Comparison of ENCODE assay signal across 26 cellular contexts in the genomic region with DNA sequence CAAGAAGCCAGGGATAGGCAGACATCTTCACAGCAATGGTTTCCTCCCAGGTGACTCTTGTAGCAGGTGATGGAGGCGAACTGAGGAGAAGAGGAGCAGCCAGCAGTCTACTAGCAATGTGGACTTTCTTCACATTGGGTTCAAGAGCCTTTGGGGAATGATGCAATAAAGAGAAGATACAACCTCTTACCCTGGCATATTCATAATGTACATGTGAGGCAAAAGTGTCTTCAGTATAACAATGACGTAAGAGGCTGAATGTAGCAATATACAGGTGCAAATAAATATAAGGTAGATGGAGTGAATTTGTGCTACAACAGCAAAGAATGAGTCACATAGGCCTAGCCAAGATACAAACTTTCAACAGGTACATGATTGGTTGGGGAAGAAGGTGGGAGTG.
"Had no signal": no experiment of that assay in that cellular context is flagged by ENCODE, and none has a peak within 500 bp of the region (broad histone marks: within the 10 kb centered on the region; RNA-seq: fewer than 3 reads in every experiment).

No MANE protein-coding gene starts in this region.

- ATAC-seq: activated CD4-positive, alpha-beta T cell treated with anti-CD3 and anti-CD28 coated beads for 36 hours; activated CD8-positive, alpha-beta memory T cell treated with anti-CD3 and anti-CD28 coated beads, Interleukin-2, amount 10 ng/mL, durations not matched to agents 7 days and 5 days; activated CD8-positive, alpha-beta T cell treated with anti-CD3 and anti-CD28 coated beads, Interleukin-2, amount 10 ng/mL, durations not matched to agents 7 days and 5 days; activated naive CD4-positive, alpha-beta T cell treated with anti-CD3 and anti-CD28 coated beads, Interleukin-2, amount 50 U/mL, for 72 hours; activated T-cell treated with anti-CD3 and anti-CD28 coated beads, Interleukin-2, amount 50 U/mL, for 72 hours; esophagus mucosa; gastrocnemius medialis had no signal

- H3K36me3 Mint-ChIP-seq: activated CD4-positive, alpha-beta memory T cell treated with anti-CD3 and anti-CD28 coated beads for 36 hours; activated CD8-positive, alpha-beta memory T cell treated with anti-CD3 and anti-CD28 coated beads, Interleukin-2, amount 10 ng/mL, durations not matched to agents 7 days and 5 days; activated naive CD4-positive, alpha-beta T cell treated with anti-CD3 and anti-CD28 coated beads, Interleukin-2, amount 10 ng/mL, durations not matched to agents 7 days and 5 days; activated naive CD4-positive, alpha-beta T cell treated with anti-CD3 and anti-CD28 coated beads, Interleukin-2, amount 50 U/mL, for 72 hours; activated naive CD8-positive, alpha-beta T cell treated with anti-CD3 and anti-CD28 coated beads, Interleukin-2, amount 10 ng/mL, durations not matched to agents 7 days and 5 days had no signal

- DNase-seq: activated CD4-positive, alpha-beta memory T cell treated with anti-CD3 and anti-CD28 coated beads for 36 hours; activated CD4-positive, alpha-beta T cell treated with anti-CD3 and anti-CD28 coated beads for 36 hours; activated CD4-positive, alpha-beta T cell treated with anti-CD3 and anti-CD28 coated beads, Interleukin-2, amount 10 ng/mL, durations not matched to agents 24 days and 14 days; activated CD4-positive, CD25-positive, alpha-beta regulatory T cell; activated CD4-positive, CD25-positive, alpha-beta regulatory T cell treated with anti-CD3 and anti-CD28 coated beads, Interleukin-2, amount 50 U/mL, for 72 hours; activated CD8-positive, alpha-beta memory T cell treated with anti-CD3 and anti-CD28 coated beads, Interleukin-2, amount 10 ng/mL, durations not matched to agents 7 days and 5 days; activated CD8-positive, alpha-beta memory T cell treated with anti-CD3 and anti-CD28 coated beads, Interleukin-2, amount 50 U/mL, for 4 hours; activated CD8-positive, alpha-beta T cell treated with anti-CD3 and anti-CD28 coated beads, Interleukin-2, amount 10 ng/mL, durations not matched to agents 7 days and 5 days; activated gamma-delta T cell; activated naive CD4-positive, alpha-beta T cell; activated naive CD4-positive, alpha-beta T cell treated with anti-CD3 and anti-CD28 coated beads, Interleukin-2, amount 10 ng/mL, durations not matched to agents 7 days and 5 days; activated naive CD8-positive, alpha-beta T cell treated with anti-CD3 and anti-CD28 coated beads, Interleukin-2, amount 10 ng/mL, durations not matched to agents 7 days and 5 days; activated T-cell treated with anti-CD3 and anti-CD28 coated beads, Interleukin-2, amount 50 U/mL, for 1 hour; activated T-cell treated with anti-CD3 and anti-CD28 coated beads, Interleukin-2, amount 50 U/mL, for 72 hours; brain microvascular endothelial cell; central memory CD4-positive, alpha-beta T cell; cerebellar nuclear complex; colonic mucosa; effector CD8-positive, alpha-beta T cell; foreskin fibroblast; gastrocnemius medialis; glutamatergic neuron; T-helper 2 cell had no signal

- H3K36me3 ChIP-seq: brain microvascular endothelial cell, cardiac muscle cell, colonic mucosa, gastrocnemius medialis had no signal

- H3K4me1 ChIP-seq: colonic mucosa had no signal

- H3K9me3 ChIP-seq: colonic mucosa, gastrocnemius medialis had no signal

- H3K4me1 Mint-ChIP-seq: activated CD4-positive, alpha-beta T cell treated with anti-CD3 and anti-CD28 coated beads for 36 hours; activated CD4-positive, alpha-beta T cell treated with anti-CD3 and anti-CD28 coated beads, Interleukin-2, amount 10 ng/mL, durations not matched to agents 24 days and 14 days; activated CD8-positive, alpha-beta memory T cell treated with anti-CD3 and anti-CD28 coated beads, Interleukin-2, amount 10 ng/mL, durations not matched to agents 7 days and 5 days; activated naive CD4-positive, alpha-beta T cell treated with anti-CD3 and anti-CD28 coated beads, Interleukin-2, amount 10 ng/mL, durations not matched to agents 7 days and 5 days; activated naive CD8-positive, alpha-beta T cell treated with anti-CD3 and anti-CD28 coated beads, Interleukin-2, amount 10 ng/mL, durations not matched to agents 7 days and 5 days had no signal

- H3K4me3 ChIP-seq: cardiac muscle cell, colonic mucosa, gastrocnemius medialis had no signal

- H3K4me3 Mint-ChIP-seq: activated CD4-positive, alpha-beta memory T cell treated with anti-CD3 and anti-CD28 coated beads for 36 hours; activated CD4-positive, alpha-beta T cell treated with anti-CD3 and anti-CD28 coated beads for 36 hours; activated CD4-positive, alpha-beta T cell treated with anti-CD3 and anti-CD28 coated beads, Interleukin-2, amount 10 ng/mL, durations not matched to agents 24 days and 14 days; activated CD8-positive, alpha-beta memory T cell treated with anti-CD3 and anti-CD28 coated beads, Interleukin-2, amount 10 ng/mL, durations not matched to agents 7 days and 5 days; activated CD8-positive, alpha-beta T cell treated with anti-CD3 and anti-CD28 coated beads, Interleukin-2, amount 10 ng/mL, durations not matched to agents 7 days and 5 days; activated naive CD4-positive, alpha-beta T cell treated with anti-CD3 and anti-CD28 coated beads, Interleukin-2, amount 10 ng/mL, durations not matched to agents 7 days and 5 days; activated naive CD8-positive, alpha-beta T cell treated with anti-CD3 and anti-CD28 coated beads, Interleukin-2, amount 10 ng/mL, durations not matched to agents 7 days and 5 days; activated T-cell treated with anti-CD3 and anti-CD28 coated beads, Interleukin-2, amount 50 U/mL, for 72 hours had no signal

- H3K27me3 ChIP-seq: cardiac muscle cell, colonic mucosa, gastrocnemius medialis had no signal

- H3K27me3 Mint-ChIP-seq: activated CD4-positive, alpha-beta T cell treated with anti-CD3 and anti-CD28 coated beads for 36 hours; activated CD4-positive, alpha-beta T cell treated with anti-CD3 and anti-CD28 coated beads, Interleukin-2, amount 10 ng/mL, durations not matched to agents 24 days and 14 days; activated naive CD8-positive, alpha-beta T cell treated with anti-CD3 and anti-CD28 coated beads, Interleukin-2, amount 10 ng/mL, durations not matched to agents 7 days and 5 days had no signal

- H3K27ac Mint-ChIP-seq: activated CD4-positive, alpha-beta memory T cell treated with anti-CD3 and anti-CD28 coated beads for 36 hours; activated CD4-positive, alpha-beta T cell treated with anti-CD3 and anti-CD28 coated beads for 36 hours; activated CD4-positive, alpha-beta T cell treated with anti-CD3 and anti-CD28 coated beads, Interleukin-2, amount 10 ng/mL, durations not matched to agents 24 days and 14 days; activated CD8-positive, alpha-beta memory T cell treated with anti-CD3 and anti-CD28 coated beads, Interleukin-2, amount 10 ng/mL, durations not matched to agents 7 days and 5 days; activated CD8-positive, alpha-beta T cell treated with anti-CD3 and anti-CD28 coated beads, Interleukin-2, amount 10 ng/mL, durations not matched to agents 7 days and 5 days; activated naive CD4-positive, alpha-beta T cell treated with anti-CD3 and anti-CD28 coated beads, Interleukin-2, amount 10 ng/mL, durations not matched to agents 7 days and 5 days; activated naive CD4-positive, alpha-beta T cell treated with anti-CD3 and anti-CD28 coated beads, Interleukin-2, amount 50 U/mL, for 72 hours; activated naive CD8-positive, alpha-beta T cell treated with anti-CD3 and anti-CD28 coated beads, Interleukin-2, amount 10 ng/mL, durations not matched to agents 7 days and 5 days; activated T-cell treated with anti-CD3 and anti-CD28 coated beads, Interleukin-2, amount 50 U/mL, for 72 hours had no signal

- H3K9me3 Mint-ChIP-seq: activated CD4-positive, alpha-beta T cell treated with anti-CD3 and anti-CD28 coated beads, Interleukin-2, amount 10 ng/mL, durations not matched to agents 24 days and 14 days had no signal

- H3K27ac ChIP-seq: brain microvascular endothelial cell, cardiac muscle cell, colonic mucosa, gastrocnemius medialis had no signal
